Comparison of ENCODE assay signal across 9 cellular contexts in the genomic region with DNA sequence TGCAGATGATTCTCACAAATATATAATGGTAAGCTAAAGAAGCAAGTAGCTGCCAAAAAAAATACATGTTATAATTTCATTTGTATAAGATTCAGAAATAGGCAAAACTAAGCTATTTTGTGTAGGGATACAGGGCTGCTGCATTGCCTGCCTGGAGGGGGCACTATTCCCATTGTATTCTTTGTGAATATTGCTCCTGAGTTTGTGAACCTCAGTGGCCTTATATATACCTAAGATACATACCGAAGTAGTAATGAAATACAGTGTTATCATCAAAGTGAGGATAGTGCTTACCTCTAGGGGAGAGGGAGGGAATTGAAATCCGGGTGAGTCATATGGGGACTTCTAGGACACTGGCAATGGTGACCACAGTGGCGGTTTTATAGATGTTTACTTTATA. TPM values are rescaled to one million over a fixed set of nuclear protein-coding genes. Genes with fewer than 3 reads are reported as not detected.
DNase-seq lines count a peak whose midpoint lies in the region; ATAC-seq and TF ChIP-seq lines count a peak whose summit lies in the region.
"Had no signal": no experiment of that assay in that cellular context is flagged by ENCODE, and none has a peak within 500 bp of the region (broad histone marks: within the 10 kb centered on the region; RNA-seq: fewer than 3 reads in every experiment).

No MANE protein-coding gene starts in this region.

- H4K20me1 ChIP-seq in PC-3 (ENCODE audit: low read length) = no peaks in the 10 kb centered on the region

- peak; percentile 100 for ATAC-seq in PC-3
- no peak for ATAC-seq in HG03280 (IDR thresholded peaks at IDR 0.05; ENCODE audit: unreplicated experiment)
- ATAC-seq in GM18498 (IDR thresholded peaks at IDR 0.05; ENCODE audit: unreplicated experiment) = no peak

- no peak overlapping the region for H3K4me2 ChIP-seq in PC-3 (ENCODE audit: low read length)

- H3K27ac ChIP-seq in PC-3 (ENCODE audit: low read length) = no peak overlapping the region

- no peaks in the 10 kb centered on the region for H3F3A ChIP-seq in PC-3 (ENCODE audit: low read length, unreplicated experiment)

- no TSS peak for BruUV-seq in PC-3 (replicated peaks; lab: Mats Ljungman, UMichigan)

- H3K79me2 ChIP-seq in PC-3 (ENCODE audit: low read length) = no peaks in the 10 kb centered on the region

- TF ChIP-seq CTCF in GM10248 (IDR thresholded peaks at IDR 0.05; ENCODE audit: control extremely low read depth, extremely low read depth, low read depth, missing control alignments) (peak; percentile 9), PC-3 (conservative IDR thresholded peaks at IDR 0.05; ENCODE audit: low read depth, low read length) (peak; percentile 88)

- H2AFZ ChIP-seq in PC-3 (ENCODE audit: low read length) = no peak overlapping the region

- no peaks in the 10 kb centered on the region for H3K27me3 ChIP-seq in PC-3 (ENCODE audit: low read length)

- H3K36me3 ChIP-seq in PC-3 (ENCODE audit: low read depth, low read length) = peaks cover 74% of the 10 kb centered on the region

- H3K4me1 ChIP-seq in PC-3 (ENCODE audit: insufficient read depth, low read length) = peaks cover 8% of the 10 kb centered on the region

- intact Hi-C loops in PC-3 (cut with micrococcal nuclease) = no loop called here

- POLR2A ChIA-PET in GM10248 (lab: Yijun Ruan, JAX) = no interaction called here
- POLR2A ChIA-PET in PC-3 (lab: Charles Lee; ENCODE audit: unreplicated experiment) = interaction anchor here (0.6 kb wide), 1 partner anchor 34 kb away, joined by 4 read pairs; no protein-coding TSS in a partner anchor

- CTCF ChIA-PET in GM10248 (lab: Yijun Ruan, JAX) = interaction anchor here (0.9 to 1.5 kb wide), 6 partner anchors 10 to 142 kb away, joined by 3 to 7 read pairs (median 4); no protein-coding TSS in a partner anchor
- CTCF ChIA-PET in PC-3 (lab: Charles Lee) = interaction anchor here (0.5 to 1.3 kb wide), 3 partner anchors 16 to 142 kb away, joined by 3 to 5 read pairs (median 3); no protein-coding TSS in a partner anchor

- H3K9me2 ChIP-seq in PC-3 (replicated peaks; ENCODE audit: low read length) = no peaks in the 10 kb centered on the region

- no peak overlapping the region for H3K9ac ChIP-seq in PC-3 (ENCODE audit: low read length)

- no peak overlapping the region for H3K4me3 ChIP-seq in PC-3 (ENCODE audit: low read length)

- H3K9me3 ChIP-seq in PC-3 (ENCODE audit: low read length) = no peaks in the 10 kb centered on the region

- DNase-seq in A172 (ENCODE audit: low spot score) (peak; percentile 21), GM10248 (ENCODE audit: extremely low spot score) (no peak), PC-3 (peak; percentile 75), fibroblast of peridontal ligament (ENCODE audit: extremely low read depth) (peak; percentile 7), COLO668 (lab: John Stamatoyannopoulos, UW; ENCODE audit: unreplicated experiment) (no peak)
- no peak for DNase-seq in activated CD4-positive, CD25-positive, alpha-beta regulatory T cell (lab: John Stamatoyannopoulos, UW)
- DNase-seq: activated CD8-positive, alpha-beta memory T cell treated with anti-CD3 and anti-CD28 coated beads for 24 hours had no signal

RNA-seq across cellular contexts. Expression of a gene that starts 53.5 kb away (rescaled TPM):
- 20.0 and 24.2 TPM in 2 replicates for total RNA-seq in A172 (2014; rRNA removed; shearing (Covaris generic))
- total RNA-seq in PC-3 (2014; rRNA removed) = 13.2 and 25.3 TPM in 2 replicates

Comparison
In these comparisons a context has a peak if more than half of its experiments do, and no peak if none do; other contexts are left out.
1. DNase-seq: peak in A172 (single experiment), PC-3 (single experiment) and fibroblast of peridontal ligament (single experiment); none in GM10248 (single experiment), COLO668 (single experiment) and activated CD4-positive, CD25-positive, alpha-beta regulatory T cell (0 of 4).